Comparison of ENCODE assay signal across 2 cellular contexts in the genomic region with DNA sequence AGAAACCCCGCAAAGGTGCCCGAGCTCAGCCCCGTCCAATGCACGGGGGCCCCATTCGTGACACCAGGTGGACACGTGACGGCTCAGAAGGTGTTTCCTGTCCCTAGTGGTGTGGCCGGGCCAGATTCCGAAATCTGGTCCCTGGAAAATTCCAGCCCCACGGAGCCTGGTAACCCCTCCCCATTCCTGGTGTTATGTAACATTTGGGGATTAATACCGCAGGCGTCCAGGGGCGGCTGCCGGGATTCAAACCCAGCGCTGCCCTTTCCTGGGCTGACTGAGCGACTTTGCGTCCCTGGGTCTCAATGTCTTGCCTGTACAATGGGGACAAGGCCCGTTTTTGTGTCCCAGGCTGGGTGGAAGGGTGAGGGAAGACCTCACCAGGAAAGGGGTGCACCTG.
TF ChIP-seq lines count a peak whose summit lies in the region.

No MANE protein-coding gene starts in this region.

TF ChIP-seq in HEK293, 187 proteins besides CTCF, POLR2A, EP300 and RAD21:
- no peak for TF ChIP-seq ZNF23 (tag by site-specific recombination; IDR thresholded peaks at IDR 0.05; ENCODE audit: borderline replicate concordance)
- TF ChIP-seq BCL11B (tag by site-specific recombination; IDR thresholded peaks at IDR 0.05; ENCODE audit: low read depth) = no peak
- TF ChIP-seq ZFHX2 (tag by site-specific recombination; conservative IDR thresholded peaks at IDR 0.05) = no peak
- no peak for TF ChIP-seq OSR2 (tag by site-specific recombination; IDR thresholded peaks at IDR 0.05)
- peak; percentile 58 for TF ChIP-seq ZBTB8A (tag by site-specific recombination; IDR thresholded peaks at IDR 0.05)
- no peak for TF ChIP-seq ZNF629 (tag by site-specific recombination; IDR thresholded peaks at IDR 0.05)
- TF ChIP-seq SP7 (tag by site-specific recombination; IDR thresholded peaks at IDR 0.05) = no peak
- TF ChIP-seq ZNF211 (tag by site-specific recombination; IDR thresholded peaks at IDR 0.05; ENCODE audit: low read depth) = no peak

TF ChIP-seq in K562, 482 proteins besides CTCF, POLR2A, EP300 and RAD21:
- peak; percentile 51 for TF ChIP-seq USF2 (CRISPR knock-in tag; IDR thresholded peaks at IDR 0.05)
- no peak for TF ChIP-seq SMAD1 (IDR thresholded peaks at IDR 0.05; ENCODE audit: low read depth, low read length, partially characterized antibody)
- no peak for TF ChIP-seq RBM22 (IDR thresholded peaks at IDR 0.05; ENCODE audit: low read depth, low read length, poor library complexity, severe bottlenecking)
- TF ChIP-seq, protein P1, sequence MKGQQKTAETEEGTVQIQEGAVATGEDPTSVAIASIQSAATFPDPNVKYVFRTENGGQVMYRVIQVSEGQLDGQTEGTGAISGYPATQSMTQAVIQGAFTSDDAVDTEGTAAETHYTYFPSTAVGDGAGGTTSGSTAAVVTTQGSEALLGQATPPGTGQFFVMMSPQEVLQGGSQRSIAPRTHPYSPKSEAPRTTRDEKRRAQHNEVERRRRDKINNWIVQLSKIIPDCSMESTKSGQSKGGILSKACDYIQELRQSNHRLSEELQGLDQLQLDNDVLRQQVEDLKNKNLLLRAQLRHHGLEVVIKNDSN (CRISPR knock-in tag; IDR thresholded peaks at IDR 0.05) = 0 out of 2 replicates have a peak, but pooled peaks have one; percentile 48
- TF ChIP-seq KDM1A (IDR thresholded peaks at IDR 0.05) = peak in 1 of 2 experiments; percentile 10; a peak in 1 of 4 replicates
- TF ChIP-seq DDX20 (tag; IDR thresholded peaks at IDR 0.05; ENCODE audit: low read depth) = no peak
- TF ChIP-seq E4F1 (CRISPR knock-in tag; IDR thresholded peaks at IDR 0.05; ENCODE audit: borderline replicate concordance) = no peak
- TF ChIP-seq MEF2A (IDR thresholded peaks at IDR 0.05; ENCODE audit: control insufficient read depth, low read depth, low read length) = no peak
- no peak for TF ChIP-seq ETV5 (CRISPR knock-in tag; IDR thresholded peaks at IDR 0.05; ENCODE audit: low read depth)
- no peak for TF ChIP-seq SNIP1 (IDR thresholded peaks at IDR 0.05; ENCODE audit: low read depth)
- TF ChIP-seq SRSF9 (IDR thresholded peaks at IDR 0.05; ENCODE audit: borderline replicate concordance, low read depth, low read length) = no peak
- no peak for TF ChIP-seq NR2C1 (IDR thresholded peaks at IDR 0.05)
- no peak for TF ChIP-seq NR2C1 (tag; IDR thresholded peaks at IDR 0.05)
- no peak for TF ChIP-seq SMARCB1 (IDR thresholded peaks at IDR 0.05; ENCODE audit: insufficient read length, low read depth)
- TF ChIP-seq ZFP1 (CRISPR knock-in tag; IDR thresholded peaks at IDR 0.05) = no peak
- no peak for TF ChIP-seq RBFOX2 (IDR thresholded peaks at IDR 0.05; ENCODE audit: low read depth, low read length)
- no peak for TF ChIP-seq GTF2F1 (IDR thresholded peaks at IDR 0.05; ENCODE audit: low read depth, low read length)
- no peak for TF ChIP-seq PREB (CRISPR knock-in tag; IDR thresholded peaks at IDR 0.05)
- no peak for TF ChIP-seq ILK (tag; IDR thresholded peaks at IDR 0.05; ENCODE audit: borderline replicate concordance, low read depth)
- no peak for TF ChIP-seq KLF6 (CRISPR knock-in tag; IDR thresholded peaks at IDR 0.05; ENCODE audit: borderline replicate concordance)
- TF ChIP-seq ZNF431 (CRISPR knock-in tag; IDR thresholded peaks at IDR 0.05) = no peak
- TF ChIP-seq, protein P2, sequence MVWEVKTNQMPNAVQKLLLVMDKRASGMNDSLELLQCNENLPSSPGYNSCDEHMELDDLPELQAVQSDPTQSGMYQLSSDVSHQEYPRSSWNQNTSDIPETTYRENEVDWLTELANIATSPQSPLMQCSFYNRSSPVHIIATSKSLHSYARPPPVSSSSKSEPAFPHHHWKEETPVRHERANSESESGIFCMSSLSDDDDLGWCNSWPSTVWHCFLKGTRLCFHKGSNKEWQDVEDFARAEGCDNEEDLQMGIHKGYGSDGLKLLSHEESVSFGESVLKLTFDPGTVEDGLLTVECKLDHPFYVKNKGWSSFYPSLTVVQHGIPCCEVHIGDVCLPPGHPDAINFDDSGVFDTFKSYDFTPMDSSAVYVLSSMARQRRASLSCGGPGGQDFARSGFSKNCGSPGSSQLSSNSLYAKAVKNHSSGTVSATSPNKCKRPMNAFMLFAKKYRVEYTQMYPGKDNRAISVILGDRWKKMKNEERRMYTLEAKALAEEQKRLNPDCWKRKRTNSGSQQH (CRISPR knock-in tag; IDR thresholded peaks at IDR 0.05) = no peak
TF ChIP-seq in K562: peak in this region for 3.
